In genomic region chr21:17793271-17793670, GRCh38 we compare ENCODE assay signal across 11 cellular contexts. TPM values are rescaled to one million over a fixed set of nuclear protein-coding genes. Genes with fewer than 3 reads are reported as not detected.
DNase-seq lines count a peak whose midpoint lies in the region; ATAC-seq and TF ChIP-seq lines count a peak whose summit lies in the region.
"Had no signal": no experiment of that assay in that cellular context is flagged by ENCODE, and none has a peak within 500 bp of the region (broad histone marks: within the 10 kb centered on the region; RNA-seq: fewer than 3 reads in every experiment).

No MANE protein-coding gene starts in this region.

- no peaks in the 10 kb centered on the region for H3K79me2 ChIP-seq in osteoblast (ENCODE audit: insufficient read depth, low read length)

- DNase-seq in activated T-helper 1 cell treated with anti-CD3 and anti-CD28 coated beads, Interleukin-12 subunit alpha, Interleukin-12 subunit beta, Interleukin-2, Interleukin-4 antibody, amounts not matched to agents 30 ng/mL and 10 ng/mL and 1 ng/mL, durations not matched to agents 14 hours and 24 hours and 36 hours (ENCODE audit: low spot score), result no peak
- no peak for DNase-seq in osteoblast (ENCODE audit: insufficient read length, low spot score, missing footprints)
- DNase-seq in A172 (ENCODE audit: low spot score), result no peak
- DNase-seq in NCI-H1048 (lab: John Stamatoyannopoulos, UW), result no peak
- no peak for DNase-seq in iPS-NIHi11 (ENCODE audit: low spot score)
- DNase-seq: GF-D8; NK-92 treated with Interleukin-12 subunit alpha and Interleukin-12 subunit beta, amount 100 ng/mL, for 24 hours; stimulated activated CD4-positive, alpha-beta T cell treated with anti-CD3 and anti-CD28 coated beads, Interleukin-15, amount 100 ng/mL, for 24 hours had no signal

- H3K9me3 ChIP-seq in osteoblast (ENCODE audit: low read depth, low read length), result no peaks in the 10 kb centered on the region

- intact Hi-C loops in activated T-helper 1 cell treated with anti-CD3 and anti-CD28 coated beads, Interleukin-12 subunit alpha, Interleukin-12 subunit beta, Interleukin-2, Interleukin-4 antibody, amounts not matched to agents 30 ng/mL and 10 ng/mL and 1 ng/mL, durations not matched to agents 14 hours and 24 hours and 36 hours (cut with micrococcal nuclease), result loop anchor here (5.0 kb wide), 1 partner anchor 281 kb away; the partner anchor contains the start of gene CXADR

- peak overlapping the region; percentile 78 for H3K4me3 Mint-ChIP-seq in activated T-helper 1 cell treated with anti-CD3 and anti-CD28 coated beads, Interleukin-12 subunit alpha, Interleukin-12 subunit beta, Interleukin-2, Interleukin-4 antibody, amounts not matched to agents 30 ng/mL and 10 ng/mL and 1 ng/mL, durations not matched to agents 14 hours and 24 hours and 36 hours

- H3K27ac ChIP-seq in osteoblast (ENCODE audit: low read depth, low read length), result no peak overlapping the region

- H3K27me3 ChIP-seq in osteoblast (ENCODE audit: insufficient read depth, low read length), result no peaks in the 10 kb centered on the region

- TF ChIP-seq CTCF in osteoblast (IDR thresholded peaks at IDR 0.05; ENCODE audit: extremely low read depth, low read depth, low read length), result no peak

- peak overlapping the region; percentile 80 for H3K27ac Mint-ChIP-seq in activated T-helper 1 cell treated with anti-CD3 and anti-CD28 coated beads, Interleukin-12 subunit alpha, Interleukin-12 subunit beta, Interleukin-2, Interleukin-4 antibody, amounts not matched to agents 30 ng/mL and 10 ng/mL and 1 ng/mL, durations not matched to agents 14 hours and 24 hours and 36 hours

- peaks cover 39% of the 10 kb centered on the region for H3K36me3 Mint-ChIP-seq in activated T-helper 1 cell treated with anti-CD3 and anti-CD28 coated beads, Interleukin-12 subunit alpha, Interleukin-12 subunit beta, Interleukin-2, Interleukin-4 antibody, amounts not matched to agents 30 ng/mL and 10 ng/mL and 1 ng/mL, durations not matched to agents 14 hours and 24 hours and 36 hours (ENCODE audit: low read depth)

- H3K4me2 ChIP-seq in osteoblast (ENCODE audit: insufficient read depth, low read length), result peak overlapping the region; percentile 72

- H3K27me3 Mint-ChIP-seq in activated T-helper 1 cell treated with anti-CD3 and anti-CD28 coated beads, Interleukin-12 subunit alpha, Interleukin-12 subunit beta, Interleukin-2, Interleukin-4 antibody, amounts not matched to agents 30 ng/mL and 10 ng/mL and 1 ng/mL, durations not matched to agents 14 hours and 24 hours and 36 hours (ENCODE audit: insufficient read depth), result no peaks in the 10 kb centered on the region

- H2AFZ ChIP-seq in osteoblast (ENCODE audit: low read length), result peak overlapping the region; percentile 76

- ATAC-seq in GM18508 (IDR thresholded peaks at IDR 0.05; ENCODE audit: insufficient read depth, unreplicated experiment) (peak; percentile 5), HG02571 (IDR thresholded peaks at IDR 0.05; ENCODE audit: unreplicated experiment) (peak; percentile 11), GM21825 (IDR thresholded peaks at IDR 0.05; ENCODE audit: unreplicated experiment) (no peak)

- no peaks in the 10 kb centered on the region for H3K36me3 ChIP-seq in osteoblast (ENCODE audit: insufficient read depth, low read length)

- H3K4me3 ChIP-seq in osteoblast (ENCODE audit: insufficient read depth, low read length), result peak overlapping the region; percentile 62

- peaks cover 80% of the 10 kb centered on the region for H3K4me1 Mint-ChIP-seq in activated T-helper 1 cell treated with anti-CD3 and anti-CD28 coated beads, Interleukin-12 subunit alpha, Interleukin-12 subunit beta, Interleukin-2, Interleukin-4 antibody, amounts not matched to agents 30 ng/mL and 10 ng/mL and 1 ng/mL, durations not matched to agents 14 hours and 24 hours and 36 hours (ENCODE audit: low read depth)

- no peaks in the 10 kb centered on the region for H3K9me3 Mint-ChIP-seq in activated T-helper 1 cell treated with anti-CD3 and anti-CD28 coated beads, Interleukin-12 subunit alpha, Interleukin-12 subunit beta, Interleukin-2, Interleukin-4 antibody, amounts not matched to agents 30 ng/mL and 10 ng/mL and 1 ng/mL, durations not matched to agents 14 hours and 24 hours and 36 hours

- no peaks in the 10 kb centered on the region for H3K4me1 ChIP-seq in osteoblast (ENCODE audit: insufficient read depth, low read length)

- no peaks in the 10 kb centered on the region for H4K20me1 ChIP-seq in osteoblast (ENCODE audit: insufficient read depth, low read length)

RNA-seq across cellular contexts. Expression of gene C21orf91, which starts 25.9 kb away (rescaled TPM):
- total RNA-seq in activated T-helper 1 cell treated with anti-CD3 and anti-CD28 coated beads, Interleukin-12 subunit alpha, Interleukin-12 subunit beta, Interleukin-2, Interleukin-4 antibody, amounts not matched to agents 30 ng/mL and 10 ng/mL and 1 ng/mL, durations not matched to agents 14 hours and 24 hours and 36 hours, result 45.4 and 49.2 TPM in 2 replicates
- 18.1 and 19.7 TPM in 2 replicates for total RNA-seq in osteoblast
- 11.4 and 14.4 TPM in 2 replicates for total RNA-seq in A172 (2014; rRNA removed; shearing (Covaris generic))
